In the genomic region with DNA sequence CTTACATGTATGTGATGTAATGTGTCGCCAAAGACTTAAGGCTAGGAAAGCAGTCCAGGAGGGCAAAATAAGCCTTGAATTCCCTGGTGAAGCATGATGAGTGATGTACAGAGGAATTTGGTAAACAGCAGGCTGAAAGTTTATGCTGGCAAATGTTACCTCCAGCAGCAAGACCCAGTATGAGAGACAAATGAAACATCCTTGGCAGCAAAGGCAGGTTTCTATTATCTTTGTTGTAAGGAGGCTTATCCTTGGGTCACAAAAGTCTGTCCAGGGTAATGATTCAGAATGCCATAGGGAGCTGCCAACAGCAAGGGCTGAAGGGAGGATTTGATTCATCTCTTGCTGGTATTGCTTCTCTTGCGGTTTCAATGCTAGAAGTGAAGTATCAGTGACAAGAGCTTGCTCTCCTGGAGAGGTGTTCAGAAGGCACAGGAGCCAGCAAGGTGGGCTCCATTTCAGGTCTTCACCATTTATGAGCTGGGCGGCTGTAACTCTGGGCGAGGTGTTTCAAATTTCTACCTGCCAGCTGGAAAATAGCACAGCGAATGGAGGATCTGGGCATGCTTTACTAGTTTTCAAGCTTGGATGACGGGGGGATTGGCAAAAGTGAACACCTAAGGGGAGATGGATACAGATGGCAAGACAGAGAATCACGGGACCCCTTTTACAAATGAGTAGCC, we compare ENCODE assay signal across 11 cellular contexts.
DNase-seq lines count a peak whose midpoint lies in the region; ATAC-seq and TF ChIP-seq lines count a peak whose summit lies in the region.
"Had no signal": no experiment of that assay in that cellular context is flagged by ENCODE, and none has a peak within 500 bp of the region (broad histone marks: within the 10 kb centered on the region; RNA-seq: fewer than 3 reads in every experiment).

No MANE protein-coding gene starts in this region.

- DNase-seq in activated CD8-positive, alpha-beta T cell treated with anti-CD3 and anti-CD28 coated beads, Interleukin-2, amount 10 ng/mL, durations not matched to agents 7 days and 5 days: no peak
- DNase-seq in left ventricle myocardium superior (no peak), GM19240 (ENCODE audit: insufficient read length, low spot score) (no peak), progenitor cell of endocrine pancreas (ENCODE audit: low spot score, unreplicated experiment) (no peak)
- no peak for DNase-seq in activated CD4-positive, alpha-beta T cell treated with anti-CD3 and anti-CD28 coated beads, Interleukin-2, amount 50 U/mL, for 48 hours

- CTCF ChIA-PET in activated CD8-positive, alpha-beta T cell treated with anti-CD3 and anti-CD28 coated beads, Interleukin-2, amount 10 ng/mL, durations not matched to agents 7 days and 5 days (lab: Charles Lee): interaction anchor here (0.6 to 14.5 kb wide), 101 partner anchors 9 to 907 kb away, joined by 3 to 307 read pairs (median 5); no protein-coding TSS in a partner anchor

- peaks cover 16% of the 10 kb centered on the region for H3K27me3 Mint-ChIP-seq in activated CD8-positive, alpha-beta T cell treated with anti-CD3 and anti-CD28 coated beads, Interleukin-2, amount 10 ng/mL, durations not matched to agents 7 days and 5 days (ENCODE audit: low read depth)
- H3K27me3 Mint-ChIP-seq in progenitor cell of endocrine pancreas: peaks cover under 1% of the 10 kb centered on the region

- H3K36me3 ChIP-seq in ACC112 (ENCODE audit: insufficient read depth, low read length): no peaks in the 10 kb centered on the region
- H3K36me3 ChIP-seq: BLaER1 had no signal

- no peaks in the 10 kb centered on the region for H3K36me3 Mint-ChIP-seq in activated CD8-positive, alpha-beta T cell treated with anti-CD3 and anti-CD28 coated beads, Interleukin-2, amount 10 ng/mL, durations not matched to agents 7 days and 5 days (ENCODE audit: low read depth)
- H3K36me3 Mint-ChIP-seq in progenitor cell of endocrine pancreas (ENCODE audit: insufficient read depth): no peaks in the 10 kb centered on the region

- no peak overlapping the region for H3K4me3 Mint-ChIP-seq in activated CD8-positive, alpha-beta T cell treated with anti-CD3 and anti-CD28 coated beads, Interleukin-2, amount 10 ng/mL, durations not matched to agents 7 days and 5 days
- H3K4me3 Mint-ChIP-seq in progenitor cell of endocrine pancreas (ENCODE audit: low read depth): no peak overlapping the region
- H3K4me3 Mint-ChIP-seq: activated T-helper 1 cell treated with anti-CD3 and anti-CD28 coated beads, Interleukin-12 subunit alpha, Interleukin-12 subunit beta, Interleukin-2, Interleukin-4 antibody, amounts not matched to agents 30 ng/mL and 10 ng/mL and 1 ng/mL, durations not matched to agents 14 hours and 24 hours and 36 hours; neural crest cell had no signal

- no peaks in the 10 kb centered on the region for H3K79me2 ChIP-seq in ACC112 (ENCODE audit: control insufficient read depth, insufficient read depth, low read length, unreplicated experiment)

- TF ChIP-seq CTCF in progenitor cell of endocrine pancreas (IDR thresholded peaks at IDR 0.05; ENCODE audit: unreplicated experiment): no peak

- peak overlapping the region; percentile 40 for H3K27ac ChIP-seq in ACC112 (ENCODE audit: low read depth, low read length)
- H3K27ac ChIP-seq: BLaER1 had no signal

- peaks cover 32% of the 10 kb centered on the region for H3K4me1 ChIP-seq in ACC112 (ENCODE audit: control insufficient read depth, insufficient read depth, low read length, unreplicated experiment)

- no peaks in the 10 kb centered on the region for H3K9me3 Mint-ChIP-seq in activated CD8-positive, alpha-beta T cell treated with anti-CD3 and anti-CD28 coated beads, Interleukin-2, amount 10 ng/mL, durations not matched to agents 7 days and 5 days (ENCODE audit: insufficient read depth)
- H3K9me3 Mint-ChIP-seq in progenitor cell of endocrine pancreas (ENCODE audit: low read depth): no peaks in the 10 kb centered on the region
- H3K9me3 Mint-ChIP-seq: activated T-helper 1 cell treated with anti-CD3 and anti-CD28 coated beads, Interleukin-12 subunit alpha, Interleukin-12 subunit beta, Interleukin-2, Interleukin-4 antibody, amounts not matched to agents 30 ng/mL and 10 ng/mL and 1 ng/mL, durations not matched to agents 14 hours and 24 hours and 36 hours; neural crest cell had no signal

- intact Hi-C loops in left ventricle myocardium superior (cut with micrococcal nuclease): loop anchor here (5.0 to 10.0 kb wide), 4 partner anchors 288 to 553 kb away; no protein-coding TSS in a partner anchor

- 0 out of 2 replicates have a peak, but pooled peaks cover under 1% of the 10 kb centered on the region for H3K27me3 ChIP-seq in ACC112 (ENCODE audit: insufficient read depth, low read length)
- H3K27me3 ChIP-seq: BLaER1 had no signal

- peak overlapping the region; percentile 31 for H2AFZ ChIP-seq in ACC112 (ENCODE audit: low read length, unreplicated experiment)

- POLR2A ChIA-PET in activated CD8-positive, alpha-beta T cell treated with anti-CD3 and anti-CD28 coated beads, Interleukin-2, amount 10 ng/mL, durations not matched to agents 7 days and 5 days (lab: Charles Lee): no interaction called here

- ATAC-seq in GM21515 (IDR thresholded peaks at IDR 0.05; ENCODE audit: unreplicated experiment): peak; percentile 3
- peak; percentile 14 for ATAC-seq in activated CD8-positive, alpha-beta T cell treated with anti-CD3 and anti-CD28 coated beads, Interleukin-2, amount 10 ng/mL, durations not matched to agents 7 days and 5 days
- peak; percentile 26 for ATAC-seq in left ventricle myocardium superior
- ATAC-seq in GM19455 (IDR thresholded peaks at IDR 0.05; ENCODE audit: unreplicated experiment): no peak

- peak overlapping the region; percentile 68 for H3K4me3 ChIP-seq in ACC112 (ENCODE audit: low read depth, low read length)
- H3K4me3 ChIP-seq: BLaER1 had no signal

- H3K27ac Mint-ChIP-seq in activated CD8-positive, alpha-beta T cell treated with anti-CD3 and anti-CD28 coated beads, Interleukin-2, amount 10 ng/mL, durations not matched to agents 7 days and 5 days: no peak overlapping the region
- no peak overlapping the region for H3K27ac Mint-ChIP-seq in progenitor cell of endocrine pancreas
- H3K27ac Mint-ChIP-seq: activated T-helper 1 cell treated with anti-CD3 and anti-CD28 coated beads, Interleukin-12 subunit alpha, Interleukin-12 subunit beta, Interleukin-2, Interleukin-4 antibody, amounts not matched to agents 30 ng/mL and 10 ng/mL and 1 ng/mL, durations not matched to agents 14 hours and 24 hours and 36 hours had no signal

- H3K4me1 Mint-ChIP-seq in activated CD8-positive, alpha-beta T cell treated with anti-CD3 and anti-CD28 coated beads, Interleukin-2, amount 10 ng/mL, durations not matched to agents 7 days and 5 days (ENCODE audit: low read depth): peaks cover 2% of the 10 kb centered on the region
- H3K4me1 Mint-ChIP-seq in progenitor cell of endocrine pancreas (ENCODE audit: low read depth): no peaks in the 10 kb centered on the region
